In genomic region chr9:116855881-116856662, GRCh38 we compare ENCODE assay signal across 13 cellular contexts.
DNase-seq lines count a peak whose midpoint lies in the region; ATAC-seq, FAIRE-seq and TF ChIP-seq lines count a peak whose summit lies in the region.
"Had no signal": no experiment of that assay in that cellular context is flagged by ENCODE, and none has a peak within 500 bp of the region (broad histone marks: within the 10 kb centered on the region; RNA-seq: fewer than 3 reads in every experiment).

No MANE protein-coding gene starts in this region.

- no peak for FAIRE-seq in kidney (lab: Jason Lieb, UNC)

- H3K9ac ChIP-seq in kidney (ENCODE audit: low read length in 2 of 2): no peak overlapping the region

- TF ChIP-seq CTCF in AG10803 (conservative IDR thresholded peaks at IDR 0.05; ENCODE audit: low read length) (no peak), RWPE2 (IDR thresholded peaks at IDR 0.05; ENCODE audit: poor library complexity, severe bottlenecking) (no peak), kidney (IDR thresholded peaks at IDR 0.05; ENCODE audit: borderline replicate concordance, extremely low read depth, insufficient read depth) (no peak)

- CTCF ChIA-PET in HEK293T (lab: Yijun Ruan, JAX): no interaction called here

- peak; percentile 74 for ATAC-seq in HG02870 (IDR thresholded peaks at IDR 0.05; ENCODE audit: unreplicated experiment)
- peak; percentile 85 for ATAC-seq in RWPE2 (ENCODE audit: low read depth)
- ATAC-seq in GM18511 (IDR thresholded peaks at IDR 0.05; ENCODE audit: unreplicated experiment): no peak
- ATAC-seq in GM19023 (IDR thresholded peaks at IDR 0.05; ENCODE audit: unreplicated experiment): no peak

- intact Hi-C loops in kidney (cut with DNase I): no loop called here

- peak overlapping the region; percentile 73 for H3K27ac ChIP-seq in RWPE2 (ENCODE audit: poor library complexity, severe bottlenecking)
- no peak overlapping the region for H3K27ac ChIP-seq in kidney (ENCODE audit: low read depth in 2 of 2, low read length in 2 of 2)
- H3K27ac ChIP-seq: HL-60, thoracic aorta had no signal

- H3K27me3 ChIP-seq in RWPE2 (ENCODE audit: insufficient read depth, poor library complexity, severe bottlenecking): no peaks in the 10 kb centered on the region

- POLR2A ChIA-PET in HEK293T (lab: Yijun Ruan, JAX): no interaction called here

- H3K36me3 ChIP-seq in RWPE2 (ENCODE audit: low read depth): no peaks in the 10 kb centered on the region
- no peaks in the 10 kb centered on the region for H3K36me3 ChIP-seq in kidney (ENCODE audit: control insufficient read depth in 1 of 2, insufficient read depth in 2 of 2, low read length in 2 of 2)
- H3K36me3 ChIP-seq: thoracic aorta had no signal

- DNase-seq in AG10803 (ENCODE audit: low read depth) (peak; percentile 4), RWPE2 (ENCODE audit: low spot score) (peak; percentile 88), kidney (peak; percentile 78), germinal center (ENCODE audit: low spot score) (no peak), HEK293T (ENCODE audit: extremely low spot score) (no peak)
- DNase-seq: activated CD4-positive, alpha-beta memory T cell treated with anti-CD3 and anti-CD28 coated beads, Interleukin-2, amount 10 ng/mL, durations not matched to agents 7 days and 5 days; RPMI8226 had no signal

- H3K4me3 ChIP-seq in AG10803 (ENCODE audit: low read length) (no peak overlapping the region), RWPE2 (ENCODE audit: severe bottlenecking) (no peak overlapping the region), kidney (ENCODE audit: low read length in 2 of 2) (no peak overlapping the region)
- H3K4me3 ChIP-seq: lung, thoracic aorta had no signal

- H3K4me1 ChIP-seq in RWPE2 (ENCODE audit: insufficient read depth, poor library complexity, severe bottlenecking) (peaks cover 36% of the 10 kb centered on the region), kidney (ENCODE audit: control insufficient read depth in 1 of 2, insufficient read depth in 1 of 2, low read depth in 1 of 2, low read length in 2 of 2) (no peaks in the 10 kb centered on the region)

- H3K9me3 ChIP-seq in RWPE2 (ENCODE audit: severe bottlenecking) (no peaks in the 10 kb centered on the region), kidney (ENCODE audit: control insufficient read depth in 1 of 2, low read length in 2 of 2) (no peaks in the 10 kb centered on the region)
- H3K9me3 ChIP-seq: thoracic aorta had no signal

TF ChIP-seq in HEK293T, 16 proteins besides CTCF, POLR2A, EP300 and RAD21:
- TF ChIP-seq BHLHE40 (IDR thresholded peaks at IDR 0.05; ENCODE audit: borderline replicate concordance) (no peak), TARDBP (IDR thresholded peaks at IDR 0.05) (no peak), SP1 (IDR thresholded peaks at IDR 0.05) (no peak), ARNT (IDR thresholded peaks at IDR 0.05) (no peak), ZNF384 (IDR thresholded peaks at IDR 0.05) (no peak), L3MBTL2 (conservative IDR thresholded peaks at IDR 0.05) (no peak), LEF1 (IDR thresholded peaks at IDR 0.05; ENCODE audit: borderline replicate concordance) (no peak), HDGF (IDR thresholded peaks at IDR 0.05; ENCODE audit: borderline replicate concordance) (no peak), FOXM1 (IDR thresholded peaks at IDR 0.05; ENCODE audit: borderline replicate concordance) (no peak)
TF ChIP-seq in HEK293T: peak in this region for 0.

Comparison
In these comparisons a context has a peak if more than half of its experiments do, and no peak if none do; other contexts are left out.
1. DNase-seq: peak in AG10803 (single experiment), RWPE2 (single experiment) and kidney (single experiment); none in germinal center (single experiment) and HEK293T (single experiment).
2. ATAC-seq: peak in HG02870 (single experiment) and RWPE2 (single experiment); none in GM18511 (single experiment) and GM19023 (single experiment).